Comparison of ENCODE assay signal across 8 cellular contexts in genomic region chr5:128081111-128081865, GRCh38. TPM values are rescaled to one million over a fixed set of nuclear protein-coding genes. Genes with fewer than 3 reads are reported as not detected.
DNase-seq lines count a peak whose midpoint lies in the region; FAIRE-seq and TF ChIP-seq lines count a peak whose summit lies in the region.

No MANE protein-coding gene starts in this region.

- H2BK12ac ChIP-seq in mesenchymal stem cell (ENCODE audit: low read length in 2 of 2): no peak overlapping the region

- no peak overlapping the region for H3K14ac ChIP-seq in mesenchymal stem cell (ENCODE audit: low read length in 2 of 2)

- H4K91ac ChIP-seq in mesenchymal stem cell (ENCODE audit: low read length): no peak overlapping the region

- no peaks in the 10 kb centered on the region for H3K9me3 ChIP-seq in mesenchymal stem cell (ENCODE audit: control insufficient read depth, low read length)

- H3K23ac ChIP-seq in mesenchymal stem cell (ENCODE audit: low read length in 2 of 2): no peak overlapping the region

- peak overlapping the region; percentile 92 for H3K9ac ChIP-seq in mesenchymal stem cell (ENCODE audit: low read length)

- no peak for TF ChIP-seq CTCF in CD14-positive monocyte (IDR thresholded peaks at IDR 0.05)

- no peaks in the 10 kb centered on the region; the same call in 1 of the 2 replicates for H3K36me3 ChIP-seq in ACC112 (ENCODE audit: insufficient read depth, low read length)
- peaks cover 0 to 7% of the 10 kb centered on the region in 2 experiments for H3K36me3 ChIP-seq in mesenchymal stem cell (ENCODE audit: control insufficient read depth in 1 of 2, insufficient read depth in 2 of 2, low read depth in 1 of 2, low read length in 2 of 2)

- no peak overlapping the region for H3K4me2 ChIP-seq in mesenchymal stem cell (ENCODE audit: low read length, poor library complexity, severe bottlenecking)

- H3K4ac ChIP-seq in mesenchymal stem cell (ENCODE audit: low read depth in 1 of 2, low read length in 2 of 2): no peak overlapping the region

- H3K4me3 ChIP-seq in ACC112 (ENCODE audit: low read depth, low read length) (peak overlapping the region; percentile 95), mesenchymal stem cell (ENCODE audit: insufficient read depth in 1 of 2, low read depth in 1 of 2, low read length in 2 of 2) (peak overlapping the region in 1 of 2 experiments; percentile 97)

- H3K79me1 ChIP-seq in mesenchymal stem cell (replicated peaks; ENCODE audit: low read length, poor library complexity, severe bottlenecking): peaks cover 16% of the 10 kb centered on the region

- no peak overlapping the region for H2BK15ac ChIP-seq in mesenchymal stem cell (ENCODE audit: low read depth, poor library complexity, severe bottlenecking)

- H3K18ac ChIP-seq in mesenchymal stem cell (ENCODE audit: low read depth in 1 of 2, low read length in 2 of 2): no peak overlapping the region

- intact Hi-C loops in CD14-positive monocyte (cut with micrococcal nuclease): no loop called here

- peaks cover 3% of the 10 kb centered on the region for H3K9me3 Mint-ChIP-seq in activated naive CD8-positive, alpha-beta T cell treated with anti-CD3 and anti-CD28 coated beads for 36 hours
- peaks cover 0 to 2% (median 0%) of the 10 kb centered on the region in 7 donors for H3K9me3 Mint-ChIP-seq in CD14-positive monocyte

- peaks cover 37% of the 10 kb centered on the region for H3K36me3 Mint-ChIP-seq in activated naive CD8-positive, alpha-beta T cell treated with anti-CD3 and anti-CD28 coated beads for 36 hours
- H3K36me3 Mint-ChIP-seq in CD14-positive monocyte: peaks cover 5 to 7% of the 10 kb centered on the region in 2 donors

- no peaks in the 10 kb centered on the region for H3K27me3 ChIP-seq in ACC112 (ENCODE audit: insufficient read depth, low read length)
- no peaks in the 10 kb centered on the region for H3K27me3 ChIP-seq in mesenchymal stem cell (ENCODE audit: control insufficient read depth in 1 of 2, insufficient read depth in 1 of 2, low read length in 2 of 2)

- no peak overlapping the region for H4K8ac ChIP-seq in mesenchymal stem cell (ENCODE audit: low read length)

- 87% methylated on average over 4 of the region's 5 CpGs for WGBS in mesenchymal stem cell

- peaks cover 24% of the 10 kb centered on the region for H3K4me1 ChIP-seq in ACC112 (ENCODE audit: control insufficient read depth, insufficient read depth, low read length, unreplicated experiment)
- H3K4me1 ChIP-seq in mesenchymal stem cell (ENCODE audit: control insufficient read depth, insufficient read depth, low read depth, low read length): peaks cover 6% of the 10 kb centered on the region

- H2AFZ ChIP-seq in ACC112 (ENCODE audit: low read length, unreplicated experiment) (peak overlapping the region; percentile 72), mesenchymal stem cell (ENCODE audit: low read depth, low read length) (no peak overlapping the region)

- FAIRE-seq in GM19239 (lab: Jason Lieb, UNC): peak; percentile 81

- peaks cover 50% of the 10 kb centered on the region for H3K4me1 Mint-ChIP-seq in activated naive CD8-positive, alpha-beta T cell treated with anti-CD3 and anti-CD28 coated beads for 36 hours
- peaks cover 38% of the 10 kb centered on the region for H3K4me1 Mint-ChIP-seq in CD14-positive monocyte

- peaks cover 60% of the 10 kb centered on the region for H3K79me2 ChIP-seq in ACC112 (ENCODE audit: control insufficient read depth, insufficient read depth, low read length, unreplicated experiment)

- no peak for DNase-seq in GM19239 (ENCODE audit: insufficient read length, low spot score)
- DNase-seq in activated naive CD8-positive, alpha-beta T cell treated with anti-CD3 and anti-CD28 coated beads for 36 hours: no peak
- no peak for DNase-seq in mesenchymal stem cell
- DNase-seq in stimulated activated CD4-positive, alpha-beta T cell treated with anti-CD3 and anti-CD28 coated beads, Interleukin-12 subunit alpha, Interleukin-12 subunit beta, amount 100 ng/mL, for 4 hours: no peak
- DNase-seq in stimulated activated CD4-positive, alpha-beta T cell treated with anti-CD3 and anti-CD28 coated beads, Interleukin-4, amount 100 ng/mL, for 1 hour: no peak
- no peak for DNase-seq in occipital lobe (lab: John Stamatoyannopoulos, UW)
- no peak for DNase-seq in CD14-positive monocyte (ENCODE audit: low spot score)

- H3K27me3 Mint-ChIP-seq in activated naive CD8-positive, alpha-beta T cell treated with anti-CD3 and anti-CD28 coated beads for 36 hours: no peaks in the 10 kb centered on the region
- H3K27me3 Mint-ChIP-seq in CD14-positive monocyte (ENCODE audit: low read depth in 3 of 3): peaks cover 17 to 19% (median 19%) of the 10 kb centered on the region in 3 donors

- peak overlapping the region; percentile 94 for H3K27ac Mint-ChIP-seq in activated naive CD8-positive, alpha-beta T cell treated with anti-CD3 and anti-CD28 coated beads for 36 hours
- no peak overlapping the region for H3K27ac Mint-ChIP-seq in CD14-positive monocyte

- peak overlapping the region; percentile 88 for H3K4me3 Mint-ChIP-seq in activated naive CD8-positive, alpha-beta T cell treated with anti-CD3 and anti-CD28 coated beads for 36 hours
- no peak overlapping the region for H3K4me3 Mint-ChIP-seq in CD14-positive monocyte

- H2AK5ac ChIP-seq in mesenchymal stem cell (ENCODE audit: low read length, severe bottlenecking): no peak overlapping the region

- H2BK5ac ChIP-seq in mesenchymal stem cell (ENCODE audit: low read depth, low read length, poor library complexity, severe bottlenecking): no peak overlapping the region

- no peak overlapping the region for H3K27ac ChIP-seq in ACC112 (ENCODE audit: low read depth, low read length)
- H3K27ac ChIP-seq in mesenchymal stem cell (ENCODE audit: low read length, poor library complexity, severe bottlenecking): no peak overlapping the region

- no peak overlapping the region for H2BK120ac ChIP-seq in mesenchymal stem cell (ENCODE audit: low read depth, low read length)

RNA-seq across cellular contexts. Expression of gene SLC12A2, which starts 2.3 kb away (rescaled TPM):
- 10 to 100 TPM; 16.9 to 18.5 TPM for total RNA-seq in activated naive CD8-positive, alpha-beta T cell treated with anti-CD3 and anti-CD28 coated beads for 36 hours
- polyA plus RNA-seq in mesenchymal stem cell (2013, experiment 1 of 2): 9.4 TPM
- polyA plus RNA-seq in mesenchymal stem cell (2013, experiment 2 of 2): 8.6 TPM
- 59.1 TPM for total RNA-seq in occipital lobe
- 1 to 10 TPM; 1.0 TPM for polyA plus RNA-seq in CD14-positive monocyte
